In genomic region chr15:50137330-50137761, GRCh38 we compare ENCODE assay signal across 12 cellular contexts. TPM values are rescaled to one million over a fixed set of nuclear protein-coding genes. Genes with fewer than 3 reads are reported as not detected.
A peak's percentile ranks its signal among the peaks of the same experiment; 100 is the strongest.
DNase-seq lines count a peak whose midpoint lies in the region; ATAC-seq, FAIRE-seq and TF ChIP-seq lines count a peak whose summit lies in the region.
"Had no signal": no experiment of that assay in that cellular context is flagged by ENCODE, and none has a peak within 500 bp of the region (broad histone marks: within the 10 kb centered on the region; RNA-seq: fewer than 3 reads in every experiment).

No MANE protein-coding gene starts in this region.

- TF ChIP-seq CTCF in AG09309 (IDR thresholded peaks at IDR 0.05; ENCODE audit: control insufficient read depth, insufficient read depth, low read depth, low read length, missing control alignments) (no peak), gastrocnemius medialis (IDR thresholded peaks at IDR 0.05 in 4 of 5, conservative IDR thresholded peaks at IDR 0.05 in 1 of 5) (no peak)

- intact Hi-C loops in gastrocnemius medialis (cut with DNase I; ENCODE audit: low total_unique reads), result no loop called here

- H3K4me3 ChIP-seq in AG09309 (ENCODE audit: control insufficient read depth, low read depth, low read length), result no peak overlapping the region
- no peak overlapping the region for H3K4me3 ChIP-seq in gastrocnemius medialis
- H3K4me3 ChIP-seq: hepatocyte, testis had no signal

- ATAC-seq in GM18517 (IDR thresholded peaks at IDR 0.05; ENCODE audit: unreplicated experiment), result no peak
- no peak for ATAC-seq in GM18498 (IDR thresholded peaks at IDR 0.05; ENCODE audit: unreplicated experiment)
- ATAC-seq in gastrocnemius medialis, result no peak

- DNase-seq in AG09309 (ENCODE audit: low read depth) (peak; percentile 86), HTR-8/SVneo (ENCODE audit: insufficient read length, low spot score) (peak; percentile 59), renal cortical epithelial cell (ENCODE audit: low read depth) (peak; percentile 54), gastrocnemius medialis (no peak), frontal cortex (ENCODE audit: low spot score in 2 of 2) (no peak)
- DNase-seq in activated naive CD8-positive, alpha-beta T cell treated with anti-CD3 and anti-CD28 coated beads for 36 hours, result peak; percentile 18
- DNase-seq: testis had no signal

- peaks cover 4% of the 10 kb centered on the region for H3K9me3 Mint-ChIP-seq in activated naive CD8-positive, alpha-beta T cell treated with anti-CD3 and anti-CD28 coated beads for 36 hours

- peak; percentile 85 for FAIRE-seq in HTR-8/SVneo (lab: Jason Lieb, UNC)
- FAIRE-seq in frontal cortex (lab: Jason Lieb, UNC), result no peak
- FAIRE-seq: G401.6 had no signal

- in situ Hi-C loops in gastrocnemius medialis (cut with MboI; ENCODE audit: low sequenced_read_pairs in 4 of 4), result loop anchor here in 2 of 4 donors (25.0 kb wide), 2 partner anchors 900 to 1275 kb away; no protein-coding TSS in a partner anchor

- peaks cover 35% of the 10 kb centered on the region for H3K4me1 Mint-ChIP-seq in activated naive CD8-positive, alpha-beta T cell treated with anti-CD3 and anti-CD28 coated beads for 36 hours

- peaks cover 9% of the 10 kb centered on the region for H3K36me3 Mint-ChIP-seq in activated naive CD8-positive, alpha-beta T cell treated with anti-CD3 and anti-CD28 coated beads for 36 hours

- H3K27me3 ChIP-seq in gastrocnemius medialis, result no peaks in the 10 kb centered on the region
- H3K27me3 ChIP-seq: hepatocyte, testis had no signal

- no peak overlapping the region for H3K4me3 Mint-ChIP-seq in activated naive CD8-positive, alpha-beta T cell treated with anti-CD3 and anti-CD28 coated beads for 36 hours

- H3K9me3 ChIP-seq in gastrocnemius medialis, result no peaks in the 10 kb centered on the region
- H3K9me3 ChIP-seq: testis had no signal

- no peak overlapping the region for H3K27ac ChIP-seq in gastrocnemius medialis
- H3K27ac ChIP-seq: hepatocyte, testis had no signal

- peak overlapping the region; percentile 80 for H3K27ac Mint-ChIP-seq in activated naive CD8-positive, alpha-beta T cell treated with anti-CD3 and anti-CD28 coated beads for 36 hours

- H3K27me3 Mint-ChIP-seq in activated naive CD8-positive, alpha-beta T cell treated with anti-CD3 and anti-CD28 coated beads for 36 hours, result peaks cover 3% of the 10 kb centered on the region

- H3K36me3 ChIP-seq in gastrocnemius medialis, result no peaks in the 10 kb centered on the region

- no peak for TF ChIP-seq POLR2A in gastrocnemius medialis (IDR thresholded peaks at IDR 0.05)

- peaks cover 0 to 7% of the 10 kb centered on the region in 2 donors for H3K4me1 ChIP-seq in gastrocnemius medialis

RNA-seq across cellular contexts. Expression of gene ATP8B4, which starts 18.3 kb away (rescaled TPM):
- 1 to 10 TPM; 3.4 to 3.5 TPM for total RNA-seq in activated naive CD8-positive, alpha-beta T cell treated with anti-CD3 and anti-CD28 coated beads for 36 hours
- 0.30 and 1.6 TPM in 2 replicates for total RNA-seq in renal cortical epithelial cell
- total RNA-seq in gastrocnemius medialis, result 1 to 10 TPM; 1.7 to 3.4 (median 2.4) TPM
- total RNA-seq in frontal cortex, result 6.9 TPM
- total RNA-seq: osteocyte had no signal

RNA-seq across cellular contexts. Expression of gene SLC27A2, which starts 44.6 kb away (rescaled TPM):
- 10 to 100 TPM; 15.0 to 16.0 TPM for total RNA-seq in activated naive CD8-positive, alpha-beta T cell treated with anti-CD3 and anti-CD28 coated beads for 36 hours
- total RNA-seq in renal cortical epithelial cell (2.8 and 6.8 TPM in 2 replicates), gastrocnemius medialis (under 1 TPM in 3 of 4 donors, not detected in 1; 0.29 to 0.69 (median 0.46) TPM), frontal cortex (1.6 TPM)
- total RNA-seq: osteocyte had no signal

Comparison
In these comparisons a context has a peak if more than half of its experiments do, and no peak if none do; other contexts are left out.
1. DNase-seq: peak in AG09309 (single experiment), HTR-8/SVneo (single experiment), activated naive CD8-positive, alpha-beta T cell treated with anti-CD3 and anti-CD28 coated beads for 36 hours (single experiment) and renal cortical epithelial cell (single experiment); none in gastrocnemius medialis (0 of 2) and frontal cortex (0 of 2).